In genomic region chr17:4955091-4955490, GRCh38 we compare ENCODE assay signal across 1 cellular context.
TF ChIP-seq lines count a peak whose summit lies in the region.

No MANE protein-coding gene starts in this region.

TF ChIP-seq in HEK293, 187 proteins besides CTCF, POLR2A, EP300 and RAD21 (continued from another document):
- TF ChIP-seq ZNF707 (tag by site-specific recombination; IDR thresholded peaks at IDR 0.05), result no peak
